ENCODE assay signal across 9 cellular contexts in the genomic region with DNA sequence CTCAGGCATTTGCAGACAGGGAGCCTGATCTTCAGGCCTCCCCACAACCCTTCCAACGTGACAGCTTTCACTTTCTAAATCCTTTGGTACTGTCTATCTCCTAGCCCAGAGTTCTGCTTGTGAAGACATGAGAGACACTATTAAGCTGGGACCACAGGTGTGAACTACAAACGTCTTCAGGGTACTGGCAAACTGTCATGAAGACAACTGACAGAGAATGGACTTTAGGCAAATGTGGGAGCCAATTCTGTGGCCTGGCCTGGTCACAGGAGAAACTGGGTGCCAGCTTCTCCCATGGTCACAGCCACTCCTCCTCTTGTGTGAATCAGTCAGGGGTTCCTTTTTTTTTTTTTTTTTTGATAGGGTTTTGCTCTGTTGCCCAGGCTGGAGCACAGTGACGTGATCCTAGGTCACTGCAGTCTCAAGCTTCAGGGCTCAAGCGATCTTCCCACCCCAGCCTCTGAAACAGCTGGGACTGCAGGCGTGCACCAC. TPM values are rescaled to one million over a fixed set of nuclear protein-coding genes. Genes with fewer than 3 reads are reported as not detected.
A peak's percentile ranks its signal among the peaks of the same experiment; 100 is the strongest.
DNase-seq lines count a peak whose midpoint lies in the region; ATAC-seq and TF ChIP-seq lines count a peak whose summit lies in the region.
"Had no signal": no experiment of that assay in that cellular context is flagged by ENCODE, and none has a peak within 500 bp of the region (broad histone marks: within the 10 kb centered on the region; RNA-seq: fewer than 3 reads in every experiment).

No MANE protein-coding gene starts in this region.

- H2AFZ ChIP-seq in smooth muscle cell (ENCODE audit: low read depth) = no peak overlapping the region

- H3F3A ChIP-seq in smooth muscle cell (ENCODE audit: low read depth) = no peaks in the 10 kb centered on the region

- H3K9me3 Mint-ChIP-seq in osteocyte (ENCODE audit: unreplicated experiment) = no peaks in the 10 kb centered on the region

- H3K36me3 Mint-ChIP-seq in osteocyte (ENCODE audit: unreplicated experiment) = no peaks in the 10 kb centered on the region
- H3K36me3 Mint-ChIP-seq: brain had no signal

- no peaks in the 10 kb centered on the region for H3K9me3 ChIP-seq in smooth muscle cell (replicated peaks; ENCODE audit: low read depth)

- ATAC-seq in GM18517 (IDR thresholded peaks at IDR 0.05; ENCODE audit: unreplicated experiment) (peak; percentile 69), GM21737 (IDR thresholded peaks at IDR 0.05; ENCODE audit: unreplicated experiment) (peak; percentile 58)

- H3K4me1 ChIP-seq in smooth muscle cell (ENCODE audit: low read depth) = no peaks in the 10 kb centered on the region

- no peaks in the 10 kb centered on the region for H3K27me3 Mint-ChIP-seq in osteocyte (ENCODE audit: unreplicated experiment)

- no peak overlapping the region for H3K27ac ChIP-seq in smooth muscle cell (ENCODE audit: low read depth)

- H3K27me3 ChIP-seq in smooth muscle cell (ENCODE audit: low read depth) = no peaks in the 10 kb centered on the region

- H3K9ac ChIP-seq in smooth muscle cell (ENCODE audit: low read depth) = no peak overlapping the region

- no peaks in the 10 kb centered on the region for H3K4me1 Mint-ChIP-seq in osteocyte (ENCODE audit: unreplicated experiment)
- H3K4me1 Mint-ChIP-seq: brain had no signal

- no peaks in the 10 kb centered on the region for H4K20me1 ChIP-seq in smooth muscle cell (ENCODE audit: low read depth)

- WGBS in smooth muscle cell (ENCODE audit: low lambda C conversion rate) = 93% methylated on average over 5 of the region's 5 CpGs

- H3K4me3 ChIP-seq in NB4 (ENCODE audit: low read depth, low read length) (no peak overlapping the region), smooth muscle cell (no peak overlapping the region)

- no peaks in the 10 kb centered on the region for H3K79me2 ChIP-seq in smooth muscle cell (ENCODE audit: low read depth)

- DNase-seq in NB4 (ENCODE audit: low read depth) (peak; percentile 39), medulla oblongata (ENCODE audit: extremely low spot score) (peak; percentile 58), smooth muscle cell (lab: John Stamatoyannopoulos, UW; ENCODE audit: unreplicated experiment) (no peak), osteocyte (ENCODE audit: extremely low spot score, unreplicated experiment) (no peak), NCI-H1694 treated with DMSO at 0.1 percent for 48 hours (lab: John Stamatoyannopoulos, UW) (no peak), NCI-H510A (lab: John Stamatoyannopoulos, UW) (no peak)

- no peak overlapping the region for H3K27ac Mint-ChIP-seq in osteocyte (ENCODE audit: unreplicated experiment)
- H3K27ac Mint-ChIP-seq: brain had no signal

- TF ChIP-seq CTCF in NB4 (IDR thresholded peaks at IDR 0.05; ENCODE audit: low read depth, low read length) = no peak
- no peak for TF ChIP-seq CTCF in smooth muscle cell (IDR thresholded peaks at IDR 0.05; ENCODE audit: borderline replicate concordance, insufficient read depth, poor library complexity, severe bottlenecking)
- TF ChIP-seq CTCF in osteocyte (IDR thresholded peaks at IDR 0.05) = no peak

- H3K4me2 ChIP-seq in smooth muscle cell = no peak overlapping the region

- no peak overlapping the region for H3K4me3 Mint-ChIP-seq in osteocyte (ENCODE audit: unreplicated experiment)
- H3K4me3 Mint-ChIP-seq: brain had no signal

- no peaks in the 10 kb centered on the region for H3K36me3 ChIP-seq in smooth muscle cell (ENCODE audit: low read depth)

- TF ChIP-seq POLR2A in NB4 (IDR thresholded peaks at IDR 0.05; ENCODE audit: extremely low read depth, insufficient read length) = no peak

RNA-seq across cellular contexts. Expression of a gene that starts 10.4 kb away (rescaled TPM):
- total RNA-seq in smooth muscle cell = 0.40 and 1.2 TPM in 2 replicates
- polyA plus RNA-seq in smooth muscle cell = 2.5 and 3.0 TPM in 2 replicates
- total RNA-seq in osteocyte = 0.48 and 0.76 TPM in 2 replicates

RNA-seq across cellular contexts. Expression of a gene that starts 52.1 kb away (rescaled TPM):
- total RNA-seq in smooth muscle cell = 59.4 and 73.6 TPM in 2 replicates
- 106 and 117 TPM in 2 replicates for polyA plus RNA-seq in smooth muscle cell
- total RNA-seq in osteocyte = 43.4 and 43.9 TPM in 2 replicates

Comparison
In these comparisons a context has a peak if more than half of its experiments do, and no peak if none do; other contexts are left out.
1. DNase-seq: peak in NB4 (single experiment) and medulla oblongata (single experiment); none in smooth muscle cell (single experiment), osteocyte (single experiment), NCI-H1694 treated with DMSO at 0.1 percent for 48 hours (single experiment) and NCI-H510A (single experiment).